8 cellular contexts compared by ENCODE assay signal in genomic region chr2:191246820-191247380, GRCh38. TPM values are rescaled to one million over a fixed set of nuclear protein-coding genes. Genes with fewer than 3 reads are reported as not detected.
DNase-seq lines count a peak whose midpoint lies in the region; ATAC-seq and TF ChIP-seq lines count a peak whose summit lies in the region.

No MANE protein-coding gene starts in this region.

- POLR2A ChIA-PET in Caco-2 (lab: Charles Lee) = no interaction called here

- H3K4me3 ChIP-seq in Caco-2 (ENCODE audit: low read depth, low read length) (peak overlapping the region; percentile 85; the same call in 1 of the 2 replicates), SJCRH30 (peak overlapping the region; percentile 79), fibroblast of pulmonary artery (replicated peaks; ENCODE audit: low read depth, low read length) (peak overlapping the region; percentile 78)

- TF ChIP-seq CTCF in Caco-2 (IDR thresholded peaks at IDR 0.05; ENCODE audit: insufficient read depth in 1 of 2, low read depth in 1 of 2, low read length in 1 of 2, severe bottlenecking in 1 of 2, unreplicated experiment in 1 of 2) = no peak
- TF ChIP-seq CTCF in fibroblast of pulmonary artery (IDR thresholded peaks at IDR 0.05; ENCODE audit: low read length, missing control alignments) = no peak
- TF ChIP-seq CTCF in osteocyte (IDR thresholded peaks at IDR 0.05) = no peak

- H3K4me1 ChIP-seq in Caco-2 (peaks cover 44% of the 10 kb centered on the region), SJCRH30 (peaks cover 21% of the 10 kb centered on the region)

- CTCF ChIA-PET in Caco-2 (lab: Charles Lee) = interaction anchor here (0.9 to 2.0 kb wide), 2 partner anchors 29 to 56 kb away, joined by 3 to 7 read pairs; no protein-coding TSS in a partner anchor

- H3K27me3 Mint-ChIP-seq in Caco-2 (ENCODE audit: insufficient read depth, unreplicated experiment) (no peaks in the 10 kb centered on the region), osteocyte (ENCODE audit: unreplicated experiment) (no peaks in the 10 kb centered on the region)

- H3K4me1 Mint-ChIP-seq in Caco-2 (ENCODE audit: low read depth, unreplicated experiment) = peaks cover 43% of the 10 kb centered on the region
- H3K4me1 Mint-ChIP-seq in osteocyte (ENCODE audit: unreplicated experiment) = peaks cover 64% of the 10 kb centered on the region

- DNase-seq in Caco-2 (no peak), SJCRH30 (peak in 1 of 2 experiments; percentile 65), fibroblast of pulmonary artery (ENCODE audit: low read depth) (peak; percentile 31), osteocyte (ENCODE audit: extremely low spot score, unreplicated experiment) (no peak), NCI-H146 treated with DMSO at 0.1 percent for 48 hours (lab: John Stamatoyannopoulos, UW; ENCODE audit: unreplicated experiment) (no peak), NCI-H2227 treated with DMSO at 0.1 percent for 48 hours (lab: John Stamatoyannopoulos, UW) (no peak)

- no peaks in the 10 kb centered on the region for H3K9me3 Mint-ChIP-seq in Caco-2 (ENCODE audit: unreplicated experiment)
- no peaks in the 10 kb centered on the region for H3K9me3 Mint-ChIP-seq in osteocyte (ENCODE audit: unreplicated experiment)

- H3K36me3 ChIP-seq in Caco-2 (ENCODE audit: control insufficient read depth, insufficient read depth, low read length) (no peaks in the 10 kb centered on the region; the same call in 1 of the 2 replicates), SJCRH30 (no peaks in the 10 kb centered on the region)

- BruUV-seq in Caco-2 (replicated peaks; lab: Mats Ljungman, UMichigan) = no TSS peak

- H3K27me3 ChIP-seq in Caco-2 (replicated peaks; ENCODE audit: control insufficient read depth, insufficient read depth, low read length) = no peaks in the 10 kb centered on the region
- no peaks in the 10 kb centered on the region for H3K27me3 ChIP-seq in SJCRH30

- ATAC-seq in HG03108 (IDR thresholded peaks at IDR 0.05; ENCODE audit: unreplicated experiment) = no peak
- ATAC-seq in HG03378 (IDR thresholded peaks at IDR 0.05; ENCODE audit: unreplicated experiment) = no peak

- H3K27ac Mint-ChIP-seq in Caco-2 (ENCODE audit: unreplicated experiment) (peak overlapping the region; percentile 86), osteocyte (ENCODE audit: unreplicated experiment) (peak overlapping the region; percentile 95)

- H3K27ac ChIP-seq in SJCRH30 = peak overlapping the region; percentile 91

- peak overlapping the region; percentile 94 for H3K4me3 Mint-ChIP-seq in Caco-2 (ENCODE audit: unreplicated experiment)
- H3K4me3 Mint-ChIP-seq in osteocyte (ENCODE audit: unreplicated experiment) = peak overlapping the region; percentile 88

- no peaks in the 10 kb centered on the region for H3K9me3 ChIP-seq in Caco-2
- no peaks in the 10 kb centered on the region for H3K9me3 ChIP-seq in SJCRH30 (replicated peaks)

- peaks cover 34% of the 10 kb centered on the region for H3K36me3 Mint-ChIP-seq in Caco-2 (ENCODE audit: insufficient read depth, unreplicated experiment)
- H3K36me3 Mint-ChIP-seq in osteocyte (ENCODE audit: unreplicated experiment) = peaks cover 2% of the 10 kb centered on the region

- intact Hi-C loops in Caco-2 (cut with micrococcal nuclease; ENCODE audit: unreplicated experiment) = loop anchor here (1.0 kb wide), 2 partner anchors 28 to 71 kb away; no protein-coding TSS in a partner anchor

RNA-seq across cellular contexts. Expression of gene MYO1B, which starts 1.7 kb away (rescaled TPM):
- 80.3 and 83.4 TPM in 2 replicates for total RNA-seq in Caco-2 (2022)
- total RNA-seq in SJCRH30 (2014; rRNA removed; shearing (Covaris generic)) = 248 and 265 TPM in 2 replicates
- total RNA-seq in osteocyte = 83.9 and 91.1 TPM in 2 replicates
